ENCODE assay signal across 8 cellular contexts in the genomic region with DNA sequence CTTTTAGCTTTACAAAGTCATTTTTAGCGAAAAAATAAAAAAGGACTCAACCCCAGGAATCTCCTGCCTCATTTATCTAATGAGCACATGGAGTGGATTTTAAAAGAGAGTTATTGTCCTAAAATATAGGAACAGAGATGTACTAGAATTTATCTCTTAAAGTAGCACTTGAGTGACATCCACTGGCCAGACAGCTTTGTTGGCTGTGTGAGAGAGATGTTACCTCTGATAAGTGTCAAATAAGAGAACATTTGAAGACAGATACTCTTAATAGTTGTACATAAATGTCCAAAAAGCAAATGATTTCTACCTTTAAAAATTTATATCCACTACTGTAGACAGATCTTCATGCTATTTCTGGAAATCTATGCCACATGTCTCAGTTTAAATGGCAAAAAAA. TPM values are rescaled to one million over a fixed set of nuclear protein-coding genes. Genes with fewer than 3 reads are reported as not detected.
DNase-seq lines count a peak whose midpoint lies in the region; ATAC-seq, FAIRE-seq and TF ChIP-seq lines count a peak whose summit lies in the region.

No MANE protein-coding gene starts in this region.

- H3K9me1 ChIP-seq in endothelial cell of umbilical vein (replicated peaks; ENCODE audit: control insufficient read depth, extremely low read depth, insufficient read depth, low read length) = no peaks in the 10 kb centered on the region

- H4K20me1 ChIP-seq in endothelial cell of umbilical vein (replicated peaks; ENCODE audit: control insufficient read depth, extremely low read depth, insufficient read depth, low read length) = no peaks in the 10 kb centered on the region

- no peaks in the 10 kb centered on the region for H3K27me3 ChIP-seq in endothelial cell of umbilical vein (ENCODE audit: control insufficient read depth in 2 of 2, insufficient read depth in 2 of 2, low read length in 2 of 2)

- H3K4me2 ChIP-seq in endothelial cell of umbilical vein (ENCODE audit: insufficient read depth, low read length) = no peak overlapping the region

- H3K9me3 ChIP-seq in endothelial cell of umbilical vein (replicated peaks; ENCODE audit: control insufficient read depth, insufficient read depth, low read length) = no peaks in the 10 kb centered on the region

- dilution Hi-C loops in endothelial cell of umbilical vein (cut with MboI; ENCODE audit: extremely low pct_ligation_motif_present, low sequenced_read_pairs) = no loop called here

- TF ChIP-seq POLR2A in endothelial cell of umbilical vein (IDR thresholded peaks at IDR 0.05; ENCODE audit: low read depth, low read length) = no peak

- CTCF ChIA-PET in endothelial cell of umbilical vein (lab: Charles Lee) = interaction anchor here (0.6 to 4.1 kb wide), 42 partner anchors 9 to 1183 kb away, joined by 3 to 247 read pairs (median 6); a partner anchor contains a TSS

- peak; percentile 30 to 33 for TF ChIP-seq CTCF in endothelial cell of umbilical vein (IDR thresholded peaks at IDR 0.05; ENCODE audit: extremely low read depth in 1 of 2, insufficient read depth in 1 of 2, low read depth in 1 of 2, low read length in 2 of 2)

- H3K4me1 ChIP-seq in endothelial cell of umbilical vein (ENCODE audit: control insufficient read depth, extremely low read depth, insufficient read depth, low read length) = peaks cover 8% of the 10 kb centered on the region

- ATAC-seq in GM18867 (IDR thresholded peaks at IDR 0.05; ENCODE audit: unreplicated experiment) (no peak), HG03432 (IDR thresholded peaks at IDR 0.05; ENCODE audit: unreplicated experiment) (no peak)

- intact Hi-C loops in endothelial cell of umbilical vein (cut with micrococcal nuclease) = no loop called here

- H3K9ac ChIP-seq in endothelial cell of umbilical vein (replicated peaks; ENCODE audit: extremely low read depth, insufficient read depth, low read length) = no peak overlapping the region

- POLR2A ChIA-PET in endothelial cell of umbilical vein (lab: Charles Lee) = no interaction called here

- DNase-seq in NOMO-1 treated with DMSO at 0.1 percent for 48 hours (lab: John Stamatoyannopoulos, UW; ENCODE audit: unreplicated experiment) (peak; percentile 64), NOMO-1 treated with dmso at 0.1 percent for 144 hours (lab: John Stamatoyannopoulos, UW; ENCODE audit: unreplicated experiment) (no peak), NCI-H526 (lab: John Stamatoyannopoulos, UW) (peak; percentile 17 to 50), endothelial cell of umbilical vein (ENCODE audit: low read depth, low spot score) (peak; percentile 75), superior temporal gyrus (ENCODE audit: extremely low spot score) (peak; percentile 42), ecto neural progenitor cell (ENCODE audit: low spot score) (no peak)

- peak; percentile 69 for FAIRE-seq in endothelial cell of umbilical vein (lab: Jason Lieb, UNC)

- no peaks in the 10 kb centered on the region for H3K36me3 ChIP-seq in endothelial cell of umbilical vein (ENCODE audit: control insufficient read depth in 2 of 2, extremely low read depth in 1 of 2, insufficient read depth in 2 of 2, low read length in 2 of 2)

- no TSS peak for BruUV-seq in endothelial cell of umbilical vein (replicated peaks; lab: Mats Ljungman, UMichigan)

- H3K79me2 ChIP-seq in endothelial cell of umbilical vein (ENCODE audit: control insufficient read depth, insufficient read depth, low read length) = no peaks in the 10 kb centered on the region

- H3K27ac ChIP-seq in endothelial cell of umbilical vein (ENCODE audit: insufficient read depth, low read depth, low read length) = no peak overlapping the region

- H2AFZ ChIP-seq in endothelial cell of umbilical vein (ENCODE audit: low read depth, low read length) = no peak overlapping the region

- no peak overlapping the region for H3K4me3 ChIP-seq in endothelial cell of umbilical vein (replicated peaks in 1 of 3; ENCODE audit: insufficient read depth in 1 of 3, low read depth in 1 of 3, low read length in 3 of 3)

TF ChIP-seq in endothelial cell of umbilical vein, 7 proteins besides CTCF, POLR2A, EP300 and RAD21:
- TF ChIP-seq POLR2AphosphoS5 (IDR thresholded peaks at IDR 0.05; ENCODE audit: insufficient read depth, low read depth, low read length) (no peak), GATA2 (IDR thresholded peaks at IDR 0.05; ENCODE audit: insufficient read depth, insufficient read length, low read depth, low read length) (peak; percentile 85)

RNA-seq across cellular contexts. Expression of a gene that starts 12.3 kb away (rescaled TPM):
- 38.2 and 38.3 TPM in 2 replicates for total RNA-seq in endothelial cell of umbilical vein
- polyA plus RNA-seq in endothelial cell of umbilical vein = 51.2 and 65.1 TPM in 2 replicates
- polyA plus RNA-seq in endothelial cell of umbilical vein (2011; cell fraction: cytosol; rRNA removed) = 30.8 and 32.1 TPM in 2 replicates
- polyA plus RNA-seq in endothelial cell of umbilical vein (2011; cell fraction: nucleus; rRNA removed) = 33.2 and 44.2 TPM in 2 replicates
- polyA plus RNA-seq in endothelial cell of umbilical vein (2012) = 38.5 and 57.3 TPM in 2 replicates
- 82.8 and 84.1 TPM in 2 replicates for polyA minus RNA-seq in endothelial cell of umbilical vein
- polyA minus RNA-seq in endothelial cell of umbilical vein (2011; cell fraction: cytosol; rRNA and poly(A)+ RNA removed) = 32.4 TPM
- polyA minus RNA-seq in endothelial cell of umbilical vein (2011; cell fraction: nucleus; rRNA and poly(A)+ RNA removed) = 32.6 and 49.6 TPM in 2 replicates

RNA-seq across cellular contexts. Expression of a gene that starts 57.3 kb away (rescaled TPM):
- total RNA-seq in endothelial cell of umbilical vein = 1.5 and 1.8 TPM in 2 replicates
- 0.98 and 1.2 TPM in 2 replicates for polyA plus RNA-seq in endothelial cell of umbilical vein
- 0.68 and 0.71 TPM in 2 replicates for polyA plus RNA-seq in endothelial cell of umbilical vein (2011; cell fraction: cytosol; rRNA removed)
- polyA plus RNA-seq in endothelial cell of umbilical vein (2011; cell fraction: nucleus; rRNA removed) = 0.54 and 0.98 TPM in 2 replicates
- polyA plus RNA-seq in endothelial cell of umbilical vein (2012) = 1.6 and 3.2 TPM in 2 replicates
- polyA minus RNA-seq in endothelial cell of umbilical vein = 0.22 and 1.1 TPM in 2 replicates
- polyA minus RNA-seq in endothelial cell of umbilical vein (2011; cell fraction: cytosol; rRNA and poly(A)+ RNA removed) = 5.6 TPM
- not detected in 2 replicates for polyA minus RNA-seq in endothelial cell of umbilical vein (2011; cell fraction: nucleus; rRNA and poly(A)+ RNA removed)

Comparison
In these comparisons a context has a peak if more than half of its experiments do, and no peak if none do; other contexts are left out.
1. DNase-seq: peak in NOMO-1 treated with DMSO at 0.1 percent for 48 hours (single experiment), NCI-H526 (2 of 2), endothelial cell of umbilical vein (single experiment) and superior temporal gyrus (single experiment); none in NOMO-1 treated with dmso at 0.1 percent for 144 hours (single experiment) and ecto neural progenitor cell (single experiment).